ENCODE assay signal across 1 cellular context in the genomic region with DNA sequence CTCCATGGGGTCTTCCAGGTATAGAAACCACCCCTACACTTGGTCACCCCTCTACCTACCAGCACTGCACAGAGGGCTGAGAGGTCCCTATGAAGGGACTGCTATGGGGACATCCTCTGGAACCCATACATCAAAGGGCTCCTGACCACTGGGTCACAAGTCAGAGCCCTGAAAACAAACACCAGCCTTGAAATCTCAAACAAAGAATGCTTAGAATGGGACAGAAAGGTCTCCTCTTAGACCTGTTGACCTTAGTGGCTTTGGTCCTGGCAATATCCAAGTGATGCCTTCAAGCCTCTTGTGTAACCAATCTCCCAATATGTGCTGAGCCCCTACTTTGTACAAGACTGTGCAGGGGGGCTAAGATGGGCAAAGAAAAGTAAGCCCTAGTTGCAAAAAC.
TF ChIP-seq lines count a peak whose summit lies in the region.

No MANE protein-coding gene starts in this region.

TF ChIP-seq in HepG2, 621 proteins besides CTCF, POLR2A, EP300 and RAD21 (continued from another document and continues in another):
- TF ChIP-seq SYNCRIP (IDR thresholded peaks at IDR 0.05; ENCODE audit: insufficient read depth, low read depth, low read length), result no peak
- no peak for TF ChIP-seq SNRNP70 (IDR thresholded peaks at IDR 0.05; ENCODE audit: low read depth, low read length)
- peak; percentile 74 for TF ChIP-seq ZNF501 (CRISPR knock-in tag; IDR thresholded peaks at IDR 0.05)
- TF ChIP-seq, protein P1, sequence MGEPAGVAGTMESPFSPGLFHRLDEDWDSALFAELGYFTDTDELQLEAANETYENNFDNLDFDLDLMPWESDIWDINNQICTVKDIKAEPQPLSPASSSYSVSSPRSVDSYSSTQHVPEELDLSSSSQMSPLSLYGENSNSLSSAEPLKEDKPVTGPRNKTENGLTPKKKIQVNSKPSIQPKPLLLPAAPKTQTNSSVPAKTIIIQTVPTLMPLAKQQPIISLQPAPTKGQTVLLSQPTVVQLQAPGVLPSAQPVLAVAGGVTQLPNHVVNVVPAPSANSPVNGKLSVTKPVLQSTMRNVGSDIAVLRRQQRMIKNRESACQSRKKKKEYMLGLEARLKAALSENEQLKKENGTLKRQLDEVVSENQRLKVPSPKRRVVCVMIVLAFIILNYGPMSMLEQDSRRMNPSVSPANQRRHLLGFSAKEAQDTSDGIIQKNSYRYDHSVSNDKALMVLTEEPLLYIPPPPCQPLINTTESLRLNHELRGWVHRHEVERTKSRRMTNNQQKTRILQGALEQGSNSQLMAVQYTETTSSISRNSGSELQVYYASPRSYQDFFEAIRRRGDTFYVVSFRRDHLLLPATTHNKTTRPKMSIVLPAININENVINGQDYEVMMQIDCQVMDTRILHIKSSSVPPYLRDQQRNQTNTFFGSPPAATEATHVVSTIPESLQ (CRISPR knock-in tag; conservative IDR thresholded peaks at IDR 0.05), result no peak
- no peak for TF ChIP-seq ZNF251 (CRISPR knock-in tag; IDR thresholded peaks at IDR 0.05)
- TF ChIP-seq, protein P2, sequence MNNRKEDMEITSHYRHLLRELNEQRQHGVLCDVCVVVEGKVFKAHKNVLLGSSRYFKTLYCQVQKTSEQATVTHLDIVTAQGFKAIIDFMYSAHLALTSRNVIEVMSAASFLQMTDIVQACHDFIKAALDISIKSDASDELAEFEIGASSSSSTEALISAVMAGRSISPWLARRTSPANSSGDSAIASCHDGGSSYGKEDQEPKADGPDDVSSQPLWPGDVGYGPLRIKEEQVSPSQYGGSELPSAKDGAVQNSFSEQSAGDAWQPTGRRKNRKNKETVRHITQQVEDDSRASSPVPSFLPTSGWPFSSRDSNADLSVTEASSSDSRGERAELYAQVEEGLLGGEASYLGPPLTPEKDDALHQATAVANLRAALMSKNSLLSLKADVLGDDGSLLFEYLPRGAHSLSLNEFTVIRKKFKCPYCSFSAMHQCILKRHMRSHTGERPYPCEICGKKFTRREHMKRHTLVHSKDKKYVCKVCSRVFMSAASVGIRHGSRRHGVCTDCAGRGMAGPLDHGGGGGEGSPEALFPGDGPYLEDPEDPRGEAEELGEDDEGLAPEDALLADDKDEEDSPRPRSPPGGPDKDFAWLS (CRISPR knock-in tag; IDR thresholded peaks at IDR 0.05; ENCODE audit: borderline replicate concordance), result no peak
- no peak for TF ChIP-seq MTF2 (CRISPR knock-in tag; IDR thresholded peaks at IDR 0.05; ENCODE audit: borderline replicate concordance)
- TF ChIP-seq PCBP2 (optimal IDR thresholded peaks at IDR 0.05; ENCODE audit: low read depth, low read length, poor library complexity, severe bottlenecking), result no peak
- TF ChIP-seq, protein P3, sequence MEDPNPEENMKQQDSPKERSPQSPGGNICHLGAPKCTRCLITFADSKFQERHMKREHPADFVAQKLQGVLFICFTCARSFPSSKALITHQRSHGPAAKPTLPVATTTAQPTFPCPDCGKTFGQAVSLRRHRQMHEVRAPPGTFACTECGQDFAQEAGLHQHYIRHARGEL (CRISPR knock-in tag; IDR thresholded peaks at IDR 0.05), result no peak
- TF ChIP-seq, protein P4, sequence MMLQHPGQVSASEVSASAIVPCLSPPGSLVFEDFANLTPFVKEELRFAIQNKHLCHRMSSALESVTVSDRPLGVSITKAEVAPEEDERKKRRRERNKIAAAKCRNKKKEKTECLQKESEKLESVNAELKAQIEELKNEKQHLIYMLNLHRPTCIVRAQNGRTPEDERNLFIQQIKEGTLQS (CRISPR knock-in tag; IDR thresholded peaks at IDR 0.05), result no peak
- TF ChIP-seq, protein P5, sequence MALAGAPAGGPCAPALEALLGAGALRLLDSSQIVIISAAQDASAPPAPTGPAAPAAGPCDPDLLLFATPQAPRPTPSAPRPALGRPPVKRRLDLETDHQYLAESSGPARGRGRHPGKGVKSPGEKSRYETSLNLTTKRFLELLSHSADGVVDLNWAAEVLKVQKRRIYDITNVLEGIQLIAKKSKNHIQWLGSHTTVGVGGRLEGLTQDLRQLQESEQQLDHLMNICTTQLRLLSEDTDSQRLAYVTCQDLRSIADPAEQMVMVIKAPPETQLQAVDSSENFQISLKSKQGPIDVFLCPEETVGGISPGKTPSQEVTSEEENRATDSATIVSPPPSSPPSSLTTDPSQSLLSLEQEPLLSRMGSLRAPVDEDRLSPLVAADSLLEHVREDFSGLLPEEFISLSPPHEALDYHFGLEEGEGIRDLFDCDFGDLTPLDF (CRISPR knock-in tag; IDR thresholded peaks at IDR 0.05), result no peak
- TF ChIP-seq ZNF616 (CRISPR knock-in tag; IDR thresholded peaks at IDR 0.05; ENCODE audit: low read depth), result no peak
- TF ChIP-seq ZNF30 (CRISPR knock-in tag; IDR thresholded peaks at IDR 0.05), result no peak
- TF ChIP-seq, protein P6, sequence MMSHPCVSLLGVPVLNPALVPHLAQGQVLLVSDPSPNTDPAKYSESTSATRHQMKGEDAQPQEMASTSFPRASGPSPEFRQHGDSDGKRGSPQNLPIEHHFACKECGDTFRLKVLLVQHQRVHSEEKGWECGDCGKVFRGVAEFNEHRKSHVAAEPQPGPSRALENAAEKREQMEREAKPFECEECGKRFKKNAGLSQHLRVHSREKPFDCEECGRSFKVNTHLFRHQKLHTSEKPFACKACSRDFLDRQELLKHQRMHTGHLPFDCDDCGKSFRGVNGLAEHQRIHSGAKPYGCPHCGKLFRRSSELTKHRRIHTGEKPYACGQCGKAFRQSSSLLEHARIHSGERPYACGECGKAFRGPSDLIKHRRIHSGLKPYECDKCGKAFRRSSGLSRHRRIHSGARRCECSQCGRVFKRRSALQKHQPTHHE (CRISPR knock-in tag; IDR thresholded peaks at IDR 0.05; ENCODE audit: borderline replicate concordance), result no peak; the same call in 1 of the 2 replicates
- no peak for TF ChIP-seq MLLT10 (CRISPR knock-in tag; IDR thresholded peaks at IDR 0.05)
- no peak for TF ChIP-seq SP4 (CRISPR knock-in tag; IDR thresholded peaks at IDR 0.05)
- TF ChIP-seq, protein P7, sequence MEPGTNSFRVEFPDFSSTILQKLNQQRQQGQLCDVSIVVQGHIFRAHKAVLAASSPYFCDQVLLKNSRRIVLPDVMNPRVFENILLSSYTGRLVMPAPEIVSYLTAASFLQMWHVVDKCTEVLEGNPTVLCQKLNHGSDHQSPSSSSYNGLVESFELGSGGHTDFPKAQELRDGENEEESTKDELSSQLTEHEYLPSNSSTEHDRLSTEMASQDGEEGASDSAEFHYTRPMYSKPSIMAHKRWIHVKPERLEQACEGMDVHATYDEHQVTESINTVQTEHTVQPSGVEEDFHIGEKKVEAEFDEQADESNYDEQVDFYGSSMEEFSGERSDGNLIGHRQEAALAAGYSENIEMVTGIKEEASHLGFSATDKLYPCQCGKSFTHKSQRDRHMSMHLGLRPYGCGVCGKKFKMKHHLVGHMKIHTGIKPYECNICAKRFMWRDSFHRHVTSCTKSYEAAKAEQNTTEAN (CRISPR knock-in tag; conservative IDR thresholded peaks at IDR 0.05), result no peak; the same call in 1 of the 2 replicates
- TF ChIP-seq JARID2 (CRISPR knock-in tag; IDR thresholded peaks at IDR 0.05; ENCODE audit: insufficient replicate concordance), result no peak
- TF ChIP-seq, protein P8, sequence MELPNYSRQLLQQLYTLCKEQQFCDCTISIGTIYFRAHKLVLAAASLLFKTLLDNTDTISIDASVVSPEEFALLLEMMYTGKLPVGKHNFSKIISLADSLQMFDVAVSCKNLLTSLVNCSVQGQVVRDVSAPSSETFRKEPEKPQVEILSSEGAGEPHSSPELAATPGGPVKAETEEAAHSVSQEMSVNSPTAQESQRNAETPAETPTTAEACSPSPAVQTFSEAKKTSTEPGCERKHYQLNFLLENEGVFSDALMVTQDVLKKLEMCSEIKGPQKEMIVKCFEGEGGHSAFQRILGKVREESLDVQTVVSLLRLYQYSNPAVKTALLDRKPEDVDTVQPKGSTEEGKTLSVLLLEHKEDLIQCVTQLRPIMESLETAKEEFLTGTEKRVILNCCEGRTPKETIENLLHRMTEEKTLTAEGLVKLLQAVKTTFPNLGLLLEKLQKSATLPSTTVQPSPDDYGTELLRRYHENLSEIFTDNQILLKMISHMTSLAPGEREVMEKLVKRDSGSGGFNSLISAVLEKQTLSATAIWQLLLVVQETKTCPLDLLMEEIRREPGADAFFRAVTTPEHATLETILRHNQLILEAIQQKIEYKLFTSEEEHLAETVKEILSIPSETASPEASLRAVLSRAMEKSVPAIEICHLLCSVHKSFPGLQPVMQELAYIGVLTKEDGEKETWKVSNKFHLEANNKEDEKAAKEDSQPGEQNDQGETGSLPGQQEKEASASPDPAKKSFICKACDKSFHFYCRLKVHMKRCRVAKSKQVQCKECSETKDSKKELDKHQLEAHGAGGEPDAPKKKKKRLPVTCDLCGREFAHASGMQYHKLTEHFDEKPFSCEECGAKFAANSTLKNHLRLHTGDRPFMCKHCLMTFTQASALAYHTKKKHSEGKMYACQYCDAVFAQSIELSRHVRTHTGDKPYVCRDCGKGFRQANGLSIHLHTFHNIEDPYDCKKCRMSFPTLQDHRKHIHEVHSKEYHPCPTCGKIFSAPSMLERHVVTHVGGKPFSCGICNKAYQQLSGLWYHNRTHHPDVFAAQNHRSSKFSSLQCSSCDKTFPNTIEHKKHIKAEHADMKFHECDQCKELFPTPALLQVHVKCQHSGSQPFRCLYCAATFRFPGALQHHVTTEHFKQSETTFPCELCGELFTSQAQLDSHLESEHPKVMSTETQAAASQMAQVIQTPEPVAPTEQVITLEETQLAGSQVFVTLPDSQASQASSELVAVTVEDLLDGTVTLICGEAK (IDR thresholded peaks at IDR 0.05), result no peak
- TF ChIP-seq, protein P8 (CRISPR knock-in tag; IDR thresholded peaks at IDR 0.05), result no peak
- TF ChIP-seq ZNF569 (CRISPR knock-in tag; IDR thresholded peaks at IDR 0.05; ENCODE audit: borderline replicate concordance), result no peak
- TF ChIP-seq ZNF17 (CRISPR knock-in tag; IDR thresholded peaks at IDR 0.05), result no peak
- TF ChIP-seq, protein P9, sequence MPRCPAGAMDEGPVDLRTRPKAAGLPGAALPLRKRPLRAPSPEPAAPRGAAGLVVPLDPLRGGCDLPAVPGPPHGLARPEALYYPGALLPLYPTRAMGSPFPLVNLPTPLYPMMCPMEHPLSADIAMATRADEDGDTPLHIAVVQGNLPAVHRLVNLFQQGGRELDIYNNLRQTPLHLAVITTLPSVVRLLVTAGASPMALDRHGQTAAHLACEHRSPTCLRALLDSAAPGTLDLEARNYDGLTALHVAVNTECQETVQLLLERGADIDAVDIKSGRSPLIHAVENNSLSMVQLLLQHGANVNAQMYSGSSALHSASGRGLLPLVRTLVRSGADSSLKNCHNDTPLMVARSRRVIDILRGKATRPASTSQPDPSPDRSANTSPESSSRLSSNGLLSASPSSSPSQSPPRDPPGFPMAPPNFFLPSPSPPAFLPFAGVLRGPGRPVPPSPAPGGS (CRISPR knock-in tag; IDR thresholded peaks at IDR 0.05), result peak; percentile 53; the same call in 1 of the 2 replicates
- no peak for TF ChIP-seq ZNF333 (CRISPR knock-in tag; IDR thresholded peaks at IDR 0.05; ENCODE audit: borderline replicate concordance)
- peak; percentile 41; the same call in 1 of the 2 replicates for TF ChIP-seq MAFF (IDR thresholded peaks at IDR 0.05; ENCODE audit: low read depth, low read length)
- no peak for TF ChIP-seq ATRX (CRISPR knock-in tag; IDR thresholded peaks at IDR 0.05; ENCODE audit: borderline replicate concordance)
- peak; percentile 73; the same call in 1 of the 2 replicates for TF ChIP-seq ETV5 (CRISPR knock-in tag; IDR thresholded peaks at IDR 0.05; ENCODE audit: borderline replicate concordance)
- no peak for TF ChIP-seq NR1H2 (CRISPR knock-in tag; IDR thresholded peaks at IDR 0.05; ENCODE audit: borderline replicate concordance, low read depth)
- no peak for TF ChIP-seq ZNF354B (CRISPR knock-in tag; IDR thresholded peaks at IDR 0.05)
- no peak for TF ChIP-seq YEATS4 (CRISPR knock-in tag; IDR thresholded peaks at IDR 0.05; ENCODE audit: borderline replicate concordance)
- peak; percentile 64; the same call in 1 of the 2 replicates for TF ChIP-seq NR2C2 (CRISPR knock-in tag; IDR thresholded peaks at IDR 0.05; ENCODE audit: borderline replicate concordance)
- peak; percentile 85 for TF ChIP-seq ZNF331 (CRISPR knock-in tag; IDR thresholded peaks at IDR 0.05)
- TF ChIP-seq PRPF4 (IDR thresholded peaks at IDR 0.05; ENCODE audit: low read depth, low read length, poor library complexity, severe bottlenecking), result no peak
- TF ChIP-seq MZF1 (CRISPR knock-in tag; IDR thresholded peaks at IDR 0.05; ENCODE audit: borderline replicate concordance), result no peak
- TF ChIP-seq ZNF205 (CRISPR knock-in tag; IDR thresholded peaks at IDR 0.05), result no peak
- no peak for TF ChIP-seq KMT2B (CRISPR knock-in tag; IDR thresholded peaks at IDR 0.05)
- no peak for TF ChIP-seq ZFAT (CRISPR knock-in tag; conservative IDR thresholded peaks at IDR 0.05)
- TF ChIP-seq, protein P10, sequence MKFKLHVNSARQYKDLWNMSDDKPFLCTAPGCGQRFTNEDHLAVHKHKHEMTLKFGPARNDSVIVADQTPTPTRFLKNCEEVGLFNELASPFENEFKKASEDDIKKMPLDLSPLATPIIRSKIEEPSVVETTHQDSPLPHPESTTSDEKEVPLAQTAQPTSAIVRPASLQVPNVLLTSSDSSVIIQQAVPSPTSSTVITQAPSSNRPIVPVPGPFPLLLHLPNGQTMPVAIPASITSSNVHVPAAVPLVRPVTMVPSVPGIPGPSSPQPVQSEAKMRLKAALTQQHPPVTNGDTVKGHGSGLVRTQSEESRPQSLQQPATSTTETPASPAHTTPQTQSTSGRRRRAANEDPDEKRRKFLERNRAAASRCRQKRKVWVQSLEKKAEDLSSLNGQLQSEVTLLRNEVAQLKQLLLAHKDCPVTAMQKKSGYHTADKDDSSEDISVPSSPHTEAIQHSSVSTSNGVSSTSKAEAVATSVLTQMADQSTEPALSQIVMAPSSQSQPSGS (CRISPR knock-in tag; IDR thresholded peaks at IDR 0.05), result no peak
